8 cellular contexts compared by ENCODE assay signal in the genomic region with DNA sequence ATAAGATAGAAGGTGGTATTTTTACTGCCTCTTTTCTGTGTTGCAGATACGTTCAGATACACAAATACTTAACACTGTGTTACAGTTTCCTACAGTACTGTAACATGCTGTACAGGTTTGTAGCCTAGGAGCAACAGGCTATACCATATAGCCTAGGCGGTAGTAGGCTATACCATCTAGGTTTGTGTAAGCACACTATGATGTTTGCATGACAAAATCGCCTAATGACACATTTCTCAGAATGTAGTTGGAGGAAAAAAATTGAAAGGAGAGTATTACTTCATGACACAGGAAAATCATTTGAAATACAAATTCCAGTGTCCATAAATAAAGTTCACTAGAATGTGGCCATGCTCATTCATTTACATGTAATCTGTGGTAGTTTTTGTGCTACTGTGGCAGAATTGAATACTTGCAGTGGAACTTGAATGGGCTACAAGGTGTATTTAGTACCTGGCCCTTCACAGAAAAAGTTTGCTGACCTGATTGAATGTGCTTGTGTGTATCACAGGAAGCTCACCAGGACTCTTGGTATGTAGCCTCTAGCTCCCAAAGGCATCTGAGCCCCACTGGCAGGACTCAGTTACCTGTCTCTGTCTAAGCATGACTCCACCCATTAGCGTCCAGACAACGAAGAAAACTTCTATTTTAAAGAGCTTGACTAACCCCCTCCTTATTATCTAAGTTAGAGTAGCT. TPM values are rescaled to one million over a fixed set of nuclear protein-coding genes. Genes with fewer than 3 reads are reported as not detected.
DNase-seq lines count a peak whose midpoint lies in the region; ATAC-seq and TF ChIP-seq lines count a peak whose summit lies in the region.

No MANE protein-coding gene starts in this region.

- H3K79me2 ChIP-seq in OCI-LY1 (ENCODE audit: insufficient read depth, low read length): peaks cover 100% of the 10 kb centered on the region

- H3K4me1 ChIP-seq in OCI-LY1 (ENCODE audit: insufficient read depth, low read length, severe bottlenecking): peaks cover 94% of the 10 kb centered on the region

- H3K4me2 ChIP-seq in OCI-LY1 (ENCODE audit: low read length): peak overlapping the region; percentile 62

- H2AFZ ChIP-seq in OCI-LY1 (ENCODE audit: low read length): no peak overlapping the region

- H3K36me3 ChIP-seq in OCI-LY1 (ENCODE audit: insufficient read depth, low read length): peaks cover 24% of the 10 kb centered on the region

- no peaks in the 10 kb centered on the region for H3K9me3 ChIP-seq in OCI-LY1 (ENCODE audit: low read length)

- H3K9me2 ChIP-seq in OCI-LY1 (ENCODE audit: low read depth, low read length): no peaks in the 10 kb centered on the region

- peak overlapping the region; percentile 13 for H3K27ac Mint-ChIP-seq in stimulated activated effector memory CD8-positive, alpha-beta T cell treated with anti-CD3 and anti-CD28 coated beads, Interleukin-12 subunit alpha, Interleukin-12 subunit beta, amount 100 ng/mL, for 72 hours

- H3K4me3 ChIP-seq in OCI-LY1 (ENCODE audit: low read depth, low read length, poor library complexity, severe bottlenecking): peak overlapping the region; percentile 29

- no peak for DNase-seq in stimulated activated effector memory CD8-positive, alpha-beta T cell treated with anti-CD3 and anti-CD28 coated beads, Interleukin-12 subunit alpha, Interleukin-12 subunit beta, amount 100 ng/mL, for 72 hours (ENCODE audit: low spot score in 2 of 2)
- no peak for DNase-seq in NCI-H1436 treated with DMSO at 0.1 percent for 48 hours (lab: John Stamatoyannopoulos, UW)
- no peak for DNase-seq in AG08395 (ENCODE audit: low spot score)
- DNase-seq in stimulated activated CD8-positive, alpha-beta memory T cell treated with anti-CD3 and anti-CD28 coated beads, Interleukin-4, amount 100 ng/mL, for 48 hours: no peak
- no peak for DNase-seq in NCI-H1105 treated with DMSO at 0.1 percent for 48 hours (lab: John Stamatoyannopoulos, UW)

- H3K27ac ChIP-seq in OCI-LY1 (ENCODE audit: low read depth, low read length, poor library complexity, severe bottlenecking): peak overlapping the region; percentile 74

- no peaks in the 10 kb centered on the region for H3K9me3 Mint-ChIP-seq in stimulated activated effector memory CD8-positive, alpha-beta T cell treated with anti-CD3 and anti-CD28 coated beads, Interleukin-12 subunit alpha, Interleukin-12 subunit beta, amount 100 ng/mL, for 72 hours

- TF ChIP-seq CTCF in OCI-LY1 (IDR thresholded peaks at IDR 0.05; ENCODE audit: low read length): no peak

- ATAC-seq in GM21619 (IDR thresholded peaks at IDR 0.05; ENCODE audit: unreplicated experiment): peak; percentile 22
- peak; percentile 36 for ATAC-seq in esophagus mucosa
- ATAC-seq in stimulated activated effector memory CD8-positive, alpha-beta T cell treated with anti-CD3 and anti-CD28 coated beads, Interleukin-12 subunit alpha, Interleukin-12 subunit beta, amount 100 ng/mL, for 72 hours: peak; percentile 66

- H3K4me3 Mint-ChIP-seq in stimulated activated effector memory CD8-positive, alpha-beta T cell treated with anti-CD3 and anti-CD28 coated beads, Interleukin-12 subunit alpha, Interleukin-12 subunit beta, amount 100 ng/mL, for 72 hours: peak overlapping the region; percentile 45

- 0 out of 2 replicates have a peak, but pooled peaks cover 2% of the 10 kb centered on the region for H4K20me1 ChIP-seq in OCI-LY1 (ENCODE audit: insufficient read depth, low read length)

- no peaks in the 10 kb centered on the region for H3K36me3 Mint-ChIP-seq in stimulated activated effector memory CD8-positive, alpha-beta T cell treated with anti-CD3 and anti-CD28 coated beads, Interleukin-12 subunit alpha, Interleukin-12 subunit beta, amount 100 ng/mL, for 72 hours

- H3K9ac ChIP-seq in OCI-LY1 (ENCODE audit: low read length): peak overlapping the region; percentile 27; the same call in 1 of the 2 replicates

- H3K4me1 Mint-ChIP-seq in stimulated activated effector memory CD8-positive, alpha-beta T cell treated with anti-CD3 and anti-CD28 coated beads, Interleukin-12 subunit alpha, Interleukin-12 subunit beta, amount 100 ng/mL, for 72 hours: peaks cover 86% of the 10 kb centered on the region

- no peaks in the 10 kb centered on the region; the same call in 1 of the 2 replicates for H3F3A ChIP-seq in OCI-LY1 (ENCODE audit: insufficient read depth, low read length)

- H3K27me3 ChIP-seq in OCI-LY1 (ENCODE audit: insufficient read depth, low read length): no peaks in the 10 kb centered on the region

RNA-seq across cellular contexts. Expression of a gene that starts 18.8 kb away (rescaled TPM):
- 36.6 TPM for total RNA-seq in esophagus mucosa
